ENCODE assay signal across 9 cellular contexts in genomic region chr2:218257390-218257981, GRCh38. TPM values are rescaled to one million over a fixed set of nuclear protein-coding genes. Genes with fewer than 3 reads are reported as not detected.
DNase-seq lines count a peak whose midpoint lies in the region; ATAC-seq, FAIRE-seq and TF ChIP-seq lines count a peak whose summit lies in the region.
"Had no signal": no experiment of that assay in that cellular context is flagged by ENCODE, and none has a peak within 500 bp of the region (broad histone marks: within the 10 kb centered on the region; RNA-seq: fewer than 3 reads in every experiment).

No MANE protein-coding gene starts in this region.

- H3K4me3 ChIP-seq in GM12864 (ENCODE audit: low read depth, low read length) (no peak overlapping the region), LNCaP clone FGC (ENCODE audit: low read depth, low read length) (no peak overlapping the region), endothelial cell of umbilical vein (replicated peaks in 1 of 3; ENCODE audit: insufficient read depth in 1 of 3, low read depth in 1 of 3, low read length in 3 of 3) (no peak overlapping the region)

- H3K27me3 Mint-ChIP-seq in activated CD4-positive, alpha-beta memory T cell treated with anti-CD3 and anti-CD28 coated beads, Interleukin-2, amount 10 ng/mL, durations not matched to agents 7 days and 5 days, result no peaks in the 10 kb centered on the region
- H3K27me3 Mint-ChIP-seq in progenitor cell of endocrine pancreas, result no peaks in the 10 kb centered on the region

- H3K9me1 ChIP-seq in endothelial cell of umbilical vein (replicated peaks; ENCODE audit: control insufficient read depth, extremely low read depth, insufficient read depth, low read length), result no peaks in the 10 kb centered on the region

- POLR2A ChIA-PET in activated CD4-positive, alpha-beta memory T cell treated with anti-CD3 and anti-CD28 coated beads, Interleukin-2, amount 10 ng/mL, durations not matched to agents 7 days and 5 days (lab: Charles Lee), result interaction anchor here (0.9 to 6.1 kb wide), 15 partner anchors 12 to 110 kb away, joined by 3 to 46 read pairs (median 3); partner anchors contain the start of genes AAMP, ARPC2, CXCR1 and PNKD
- POLR2A ChIA-PET in endothelial cell of umbilical vein (lab: Charles Lee), result no interaction called here

- H3K4me1 Mint-ChIP-seq in activated CD4-positive, alpha-beta memory T cell treated with anti-CD3 and anti-CD28 coated beads, Interleukin-2, amount 10 ng/mL, durations not matched to agents 7 days and 5 days, result peaks cover 39% of the 10 kb centered on the region
- H3K4me1 Mint-ChIP-seq in progenitor cell of endocrine pancreas (ENCODE audit: low read depth), result peaks cover 23% of the 10 kb centered on the region

- no peaks in the 10 kb centered on the region for H3K79me2 ChIP-seq in endothelial cell of umbilical vein (ENCODE audit: control insufficient read depth, insufficient read depth, low read length)

- H3K9me3 Mint-ChIP-seq in activated CD4-positive, alpha-beta memory T cell treated with anti-CD3 and anti-CD28 coated beads, Interleukin-2, amount 10 ng/mL, durations not matched to agents 7 days and 5 days, result no peaks in the 10 kb centered on the region
- H3K9me3 Mint-ChIP-seq in progenitor cell of endocrine pancreas (ENCODE audit: low read depth), result no peaks in the 10 kb centered on the region

- peaks cover 17% of the 10 kb centered on the region for H3K4me1 ChIP-seq in endothelial cell of umbilical vein (ENCODE audit: control insufficient read depth, extremely low read depth, insufficient read depth, low read length)

- TF ChIP-seq CTCF in GM12864 (IDR thresholded peaks at IDR 0.05; ENCODE audit: low read depth, low read length, missing control alignments) (peak; percentile 80), LNCaP clone FGC (IDR thresholded peaks at IDR 0.05; ENCODE audit: control insufficient read depth, extremely low read depth, insufficient read depth) (peak; percentile 35; the same call in 1 of the 2 replicates), endothelial cell of umbilical vein (IDR thresholded peaks at IDR 0.05; ENCODE audit: extremely low read depth in 1 of 2, insufficient read depth in 1 of 2, low read depth in 1 of 2, low read length in 2 of 2) (peak; percentile 60 to 69), progenitor cell of endocrine pancreas (IDR thresholded peaks at IDR 0.05; ENCODE audit: unreplicated experiment) (peak; percentile 49)

- no peaks in the 10 kb centered on the region for H4K20me1 ChIP-seq in endothelial cell of umbilical vein (replicated peaks; ENCODE audit: control insufficient read depth, extremely low read depth, insufficient read depth, low read length)

- peaks cover 49% of the 10 kb centered on the region for H3K36me3 Mint-ChIP-seq in activated CD4-positive, alpha-beta memory T cell treated with anti-CD3 and anti-CD28 coated beads, Interleukin-2, amount 10 ng/mL, durations not matched to agents 7 days and 5 days (ENCODE audit: low read depth)
- peaks cover 8% of the 10 kb centered on the region for H3K36me3 Mint-ChIP-seq in progenitor cell of endocrine pancreas (ENCODE audit: insufficient read depth)

- no peaks in the 10 kb centered on the region for H3K9me3 ChIP-seq in endothelial cell of umbilical vein (replicated peaks; ENCODE audit: control insufficient read depth, insufficient read depth, low read length)

- peak; percentile 74 for DNase-seq in GM12864 (ENCODE audit: low read depth)
- no peak for DNase-seq in LNCaP clone FGC (ENCODE audit: low read depth)
- DNase-seq in activated CD4-positive, alpha-beta memory T cell treated with anti-CD3 and anti-CD28 coated beads, Interleukin-2, amount 10 ng/mL, durations not matched to agents 7 days and 5 days, result peak; percentile 75
- peak; percentile 24 for DNase-seq in endothelial cell of umbilical vein (ENCODE audit: low read depth, low spot score)
- no peak for DNase-seq in progenitor cell of endocrine pancreas (ENCODE audit: low spot score, unreplicated experiment)
- DNase-seq in NCI-H524 (lab: John Stamatoyannopoulos, UW), result no peak
- DNase-seq in 8988T, result no peak

- ATAC-seq in GM21786 (IDR thresholded peaks at IDR 0.05; ENCODE audit: unreplicated experiment), result peak; percentile 85

- CTCF ChIA-PET in activated CD4-positive, alpha-beta memory T cell treated with anti-CD3 and anti-CD28 coated beads, Interleukin-2, amount 10 ng/mL, durations not matched to agents 7 days and 5 days (lab: Charles Lee), result interaction anchor here (0.6 to 3.3 kb wide), 25 partner anchors 10 to 975 kb away, joined by 3 to 24 read pairs (median 8); partner anchors contain the start of genes AAMP, ARPC2, CXCR1 and PNKD
- CTCF ChIA-PET in endothelial cell of umbilical vein (lab: Charles Lee), result interaction anchor here (0.9 to 1.4 kb wide), 6 partner anchors 9 to 139 kb away, joined by 3 to 7 read pairs (median 4); partner anchors contain the start of genes AAMP and PNKD

- intact Hi-C loops in endothelial cell of umbilical vein (cut with micrococcal nuclease), result loop anchor here (1.0 to 5.0 kb wide), 3 partner anchors 26 to 90 kb away; partner anchors contain the start of gene CXCR1

- peaks cover 16 to 28% of the 10 kb centered on the region in 2 experiments for H3K36me3 ChIP-seq in endothelial cell of umbilical vein (ENCODE audit: control insufficient read depth in 2 of 2, extremely low read depth in 1 of 2, insufficient read depth in 2 of 2, low read length in 2 of 2)

- peak overlapping the region; percentile 83 for H3K27ac Mint-ChIP-seq in activated CD4-positive, alpha-beta memory T cell treated with anti-CD3 and anti-CD28 coated beads, Interleukin-2, amount 10 ng/mL, durations not matched to agents 7 days and 5 days
- H3K27ac Mint-ChIP-seq in progenitor cell of endocrine pancreas, result no peak overlapping the region

- dilution Hi-C loops in endothelial cell of umbilical vein (cut with MboI; ENCODE audit: extremely low pct_ligation_motif_present, low sequenced_read_pairs), result no loop called here

- TF ChIP-seq POLR2A in endothelial cell of umbilical vein (IDR thresholded peaks at IDR 0.05; ENCODE audit: low read depth, low read length), result peak; percentile 24

- H2AFZ ChIP-seq in endothelial cell of umbilical vein (ENCODE audit: low read depth, low read length), result no peak overlapping the region

- no TSS peak for BruUV-seq in endothelial cell of umbilical vein (replicated peaks; lab: Mats Ljungman, UMichigan)

- no peak overlapping the region for H3K27ac ChIP-seq in endothelial cell of umbilical vein (ENCODE audit: insufficient read depth, low read depth, low read length)

- no peak overlapping the region for H3K9ac ChIP-seq in endothelial cell of umbilical vein (replicated peaks; ENCODE audit: extremely low read depth, insufficient read depth, low read length)

- no peaks in the 10 kb centered on the region for H3K27me3 ChIP-seq in endothelial cell of umbilical vein (ENCODE audit: control insufficient read depth in 2 of 2, insufficient read depth in 2 of 2, low read length in 2 of 2)

- FAIRE-seq in endothelial cell of umbilical vein (lab: Jason Lieb, UNC), result peak; percentile 55
- FAIRE-seq: endometrium had no signal

- no peak overlapping the region for H3K4me2 ChIP-seq in endothelial cell of umbilical vein (ENCODE audit: insufficient read depth, low read length)

- no peak overlapping the region for H3K4me3 Mint-ChIP-seq in activated CD4-positive, alpha-beta memory T cell treated with anti-CD3 and anti-CD28 coated beads, Interleukin-2, amount 10 ng/mL, durations not matched to agents 7 days and 5 days
- H3K4me3 Mint-ChIP-seq in progenitor cell of endocrine pancreas (ENCODE audit: low read depth), result no peak overlapping the region

RNA-seq across cellular contexts. Expression of gene GPBAR1, which starts 3.3 kb away (rescaled TPM):
- under 1 TPM; 0.68 to 0.75 TPM for total RNA-seq in activated CD4-positive, alpha-beta memory T cell treated with anti-CD3 and anti-CD28 coated beads, Interleukin-2, amount 10 ng/mL, durations not matched to agents 7 days and 5 days
- total RNA-seq in endothelial cell of umbilical vein, result 0.60 and 0.75 TPM in 2 replicates
- 0.14 TPM in 2 replicates for polyA plus RNA-seq in endothelial cell of umbilical vein
- 0.03 and 0.20 TPM in 2 replicates for polyA plus RNA-seq in endothelial cell of umbilical vein (2011; cell fraction: cytosol; rRNA removed)
- 0.53 and 0.60 TPM in 2 replicates for polyA plus RNA-seq in endothelial cell of umbilical vein (2011; cell fraction: nucleus; rRNA removed)
- 0.15 and 0.25 TPM in 2 replicates for polyA plus RNA-seq in endothelial cell of umbilical vein (2012)
- polyA minus RNA-seq in endothelial cell of umbilical vein, result 0.57 and 0.61 TPM in 2 replicates
- polyA minus RNA-seq in endothelial cell of umbilical vein (2011; cell fraction: cytosol; rRNA and poly(A)+ RNA removed), result not detected
- 0.72 and 1.3 TPM in 2 replicates for polyA minus RNA-seq in endothelial cell of umbilical vein (2011; cell fraction: nucleus; rRNA and poly(A)+ RNA removed)
- 9.1 and 9.7 TPM in 2 replicates for total RNA-seq in progenitor cell of endocrine pancreas

RNA-seq across cellular contexts. Expression of gene AAMP, which starts 12.5 kb away (rescaled TPM):
- total RNA-seq in activated CD4-positive, alpha-beta memory T cell treated with anti-CD3 and anti-CD28 coated beads, Interleukin-2, amount 10 ng/mL, durations not matched to agents 7 days and 5 days, result 10 to 100 TPM; 44.2 to 46.8 TPM
- 59.7 and 69.3 TPM in 2 replicates for total RNA-seq in endothelial cell of umbilical vein
- 84.4 and 99.0 TPM in 2 replicates for polyA plus RNA-seq in endothelial cell of umbilical vein
- polyA plus RNA-seq in endothelial cell of umbilical vein (2011; cell fraction: cytosol; rRNA removed), result 75.4 and 77.0 TPM in 2 replicates
- polyA plus RNA-seq in endothelial cell of umbilical vein (2011; cell fraction: nucleus; rRNA removed), result 106 and 107 TPM in 2 replicates
- polyA plus RNA-seq in endothelial cell of umbilical vein (2012), result 61.2 and 63.0 TPM in 2 replicates
- 44.1 and 48.6 TPM in 2 replicates for polyA minus RNA-seq in endothelial cell of umbilical vein
- 29.8 TPM for polyA minus RNA-seq in endothelial cell of umbilical vein (2011; cell fraction: cytosol; rRNA and poly(A)+ RNA removed)
- 18.0 and 19.7 TPM in 2 replicates for polyA minus RNA-seq in endothelial cell of umbilical vein (2011; cell fraction: nucleus; rRNA and poly(A)+ RNA removed)
- total RNA-seq in progenitor cell of endocrine pancreas, result 79.2 and 85.2 TPM in 2 replicates

RNA-seq across cellular contexts. Expression of gene PNKD, which starts 12.8 kb away (rescaled TPM):
- 10 to 100 TPM; 30.1 to 31.8 TPM for total RNA-seq in activated CD4-positive, alpha-beta memory T cell treated with anti-CD3 and anti-CD28 coated beads, Interleukin-2, amount 10 ng/mL, durations not matched to agents 7 days and 5 days
- total RNA-seq in endothelial cell of umbilical vein (56.1 and 56.6 TPM in 2 replicates), progenitor cell of endocrine pancreas (54.3 and 54.5 TPM in 2 replicates)
- polyA plus RNA-seq in endothelial cell of umbilical vein, result 88.3 and 98.9 TPM in 2 replicates
- polyA plus RNA-seq in endothelial cell of umbilical vein (2011; cell fraction: cytosol; rRNA removed), result 81.0 and 85.8 TPM in 2 replicates
- 38.6 and 41.8 TPM in 2 replicates for polyA plus RNA-seq in endothelial cell of umbilical vein (2011; cell fraction: nucleus; rRNA removed)
- polyA plus RNA-seq in endothelial cell of umbilical vein (2012), result 67.0 and 68.1 TPM in 2 replicates
- polyA minus RNA-seq in endothelial cell of umbilical vein, result 27.1 and 28.2 TPM in 2 replicates
- 10.1 TPM for polyA minus RNA-seq in endothelial cell of umbilical vein (2011; cell fraction: cytosol; rRNA and poly(A)+ RNA removed)
- polyA minus RNA-seq in endothelial cell of umbilical vein (2011; cell fraction: nucleus; rRNA and poly(A)+ RNA removed), result 7.1 and 10.4 TPM in 2 replicates

RNA-seq across cellular contexts. Expression of gene TMBIM1, which starts 34.8 kb away (rescaled TPM):
- total RNA-seq in activated CD4-positive, alpha-beta memory T cell treated with anti-CD3 and anti-CD28 coated beads, Interleukin-2, amount 10 ng/mL, durations not matched to agents 7 days and 5 days, result 100 to 1,000 TPM; 105 to 107 TPM
- total RNA-seq in endothelial cell of umbilical vein, result 141 and 159 TPM in 2 replicates
- polyA plus RNA-seq in endothelial cell of umbilical vein, result 229 and 243 TPM in 2 replicates
- polyA plus RNA-seq in endothelial cell of umbilical vein (2011; cell fraction: cytosol; rRNA removed), result 146 and 160 TPM in 2 replicates
- polyA plus RNA-seq in endothelial cell of umbilical vein (2011; cell fraction: nucleus; rRNA removed), result 128 and 161 TPM in 2 replicates
- polyA plus RNA-seq in endothelial cell of umbilical vein (2012), result 198 and 248 TPM in 2 replicates
- polyA minus RNA-seq in endothelial cell of umbilical vein, result 226 and 287 TPM in 2 replicates
- 8.9 TPM for polyA minus RNA-seq in endothelial cell of umbilical vein (2011; cell fraction: cytosol; rRNA and poly(A)+ RNA removed)
- polyA minus RNA-seq in endothelial cell of umbilical vein (2011; cell fraction: nucleus; rRNA and poly(A)+ RNA removed), result 44.2 and 57.5 TPM in 2 replicates
- total RNA-seq in progenitor cell of endocrine pancreas, result 131 and 137 TPM in 2 replicates

RNA-seq across cellular contexts. Expression of gene ARPC2, which starts 40.5 kb away (rescaled TPM):
- total RNA-seq in activated CD4-positive, alpha-beta memory T cell treated with anti-CD3 and anti-CD28 coated beads, Interleukin-2, amount 10 ng/mL, durations not matched to agents 7 days and 5 days, result 100 to 1,000 TPM; 765 to 778 TPM
- total RNA-seq in endothelial cell of umbilical vein (455 and 483 TPM in 2 replicates), progenitor cell of endocrine pancreas (153 and 160 TPM in 2 replicates)
- polyA plus RNA-seq in endothelial cell of umbilical vein, result 417 and 433 TPM in 2 replicates
- 499 and 555 TPM in 2 replicates for polyA plus RNA-seq in endothelial cell of umbilical vein (2011; cell fraction: cytosol; rRNA removed)
- polyA plus RNA-seq in endothelial cell of umbilical vein (2011; cell fraction: nucleus; rRNA removed), result 278 and 328 TPM in 2 replicates
- polyA plus RNA-seq in endothelial cell of umbilical vein (2012), result 474 and 501 TPM in 2 replicates
- polyA minus RNA-seq in endothelial cell of umbilical vein, result 393 and 414 TPM in 2 replicates
- polyA minus RNA-seq in endothelial cell of umbilical vein (2011; cell fraction: cytosol; rRNA and poly(A)+ RNA removed), result 95.7 TPM
- polyA minus RNA-seq in endothelial cell of umbilical vein (2011; cell fraction: nucleus; rRNA and poly(A)+ RNA removed), result 178 and 226 TPM in 2 replicates

Comparison
In these comparisons a context has a peak if more than half of its experiments do, and no peak if none do; other contexts are left out.
1. DNase-seq: peak in GM12864 (single experiment), activated CD4-positive, alpha-beta memory T cell treated with anti-CD3 and anti-CD28 coated beads, Interleukin-2, amount 10 ng/mL, durations not matched to agents 7 days and 5 days (single experiment) and endothelial cell of umbilical vein (single experiment); none in LNCaP clone FGC (single experiment), progenitor cell of endocrine pancreas (single experiment), NCI-H524 (0 of 2) and 8988T (single experiment).
2. Peak in every context shown above with its lines, with median percentiles within 50 percentile points of each other: CTCF ChIP-seq.